In the genomic region with DNA sequence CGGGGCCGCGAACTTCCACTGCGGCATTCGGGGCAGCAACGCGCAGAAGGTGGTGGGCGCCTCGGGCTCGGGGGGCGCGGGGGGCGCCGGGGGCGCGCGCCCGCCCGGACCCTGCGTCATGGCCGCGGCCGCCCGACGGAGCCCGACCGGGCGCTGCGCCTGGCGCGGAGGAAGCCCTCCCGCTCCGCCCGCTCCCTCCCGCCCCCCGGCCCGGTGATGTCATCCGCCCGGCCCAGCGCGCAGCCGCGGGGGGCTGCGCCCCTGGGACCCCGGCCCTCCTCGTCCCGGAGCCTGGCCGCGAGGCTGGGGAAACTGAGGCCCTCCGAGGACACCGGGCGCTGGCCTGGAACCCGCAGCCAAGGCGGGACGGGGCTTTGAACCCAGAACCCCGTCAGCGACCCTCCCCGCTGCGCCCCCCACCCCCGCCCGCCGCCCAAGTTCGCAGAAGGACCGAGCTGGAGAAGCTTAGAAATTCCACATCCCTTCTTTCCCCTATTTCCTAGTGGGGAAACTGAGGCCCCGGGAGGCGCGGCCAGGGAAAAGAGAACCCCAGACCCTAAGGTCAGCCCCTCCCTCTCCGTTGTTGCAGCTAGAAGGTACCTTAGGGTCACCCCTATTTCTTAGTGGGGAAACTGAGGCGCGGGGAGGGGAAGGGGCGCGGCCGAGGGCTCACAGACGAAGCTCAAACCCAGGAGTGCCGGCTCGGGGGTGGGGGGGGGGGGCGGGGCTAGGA, we compare ENCODE assay signal across 8 cellular contexts. TPM values are rescaled to one million over a fixed set of nuclear protein-coding genes. Genes with fewer than 3 reads are reported as not detected.
DNase-seq lines count a peak whose midpoint lies in the region; ATAC-seq, FAIRE-seq and TF ChIP-seq lines count a peak whose summit lies in the region.

A gene with protein sequence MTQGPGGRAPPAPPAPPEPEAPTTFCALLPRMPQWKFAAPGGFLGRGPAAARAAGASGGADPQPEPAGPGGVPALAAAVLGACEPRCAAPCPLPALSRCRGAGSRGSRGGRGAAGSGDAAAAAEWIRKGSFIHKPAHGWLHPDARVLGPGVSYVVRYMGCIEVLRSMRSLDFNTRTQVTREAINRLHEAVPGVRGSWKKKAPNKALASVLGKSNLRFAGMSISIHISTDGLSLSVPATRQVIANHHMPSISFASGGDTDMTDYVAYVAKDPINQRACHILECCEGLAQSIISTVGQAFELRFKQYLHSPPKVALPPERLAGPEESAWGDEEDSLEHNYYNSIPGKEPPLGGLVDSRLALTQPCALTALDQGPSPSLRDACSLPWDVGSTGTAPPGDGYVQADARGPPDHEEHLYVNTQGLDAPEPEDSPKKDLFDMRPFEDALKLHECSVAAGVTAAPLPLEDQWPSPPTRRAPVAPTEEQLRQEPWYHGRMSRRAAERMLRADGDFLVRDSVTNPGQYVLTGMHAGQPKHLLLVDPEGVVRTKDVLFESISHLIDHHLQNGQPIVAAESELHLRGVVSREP (minus strand): TSS at position 157 of the 733 bp plus-strand sequence. CDS start 37 bp downstream, at position 120.

- POLR2A ChIA-PET in A549 (lab: Yijun Ruan, JAX): interaction anchor here (0.7 kb wide), 1 partner anchor 84 kb away, joined by 3 read pairs; no protein-coding TSS in a partner anchor

- no peaks in the 10 kb centered on the region for H3K36me3 ChIP-seq in effector memory CD4-positive, alpha-beta T cell (ENCODE audit: control insufficient read depth, insufficient read depth, low read length)
- no peaks in the 10 kb centered on the region for H3K36me3 ChIP-seq in mucosa of rectum (ENCODE audit: control insufficient read depth in 2 of 2, insufficient read depth in 2 of 2, low read length in 2 of 2)

- TF ChIP-seq EP300 in A549 (IDR thresholded peaks at IDR 0.05): no peak

- no peak for TF ChIP-seq CTCF in A549 (IDR thresholded peaks at IDR 0.05)
- no peak for TF ChIP-seq CTCF in LNCaP clone FGC (IDR thresholded peaks at IDR 0.05; ENCODE audit: control insufficient read depth, extremely low read depth, insufficient read depth)

- DNase-seq in A549 (ENCODE audit: low read depth in 1 of 2, low spot score in 1 of 2): no peak
- DNase-seq in LNCaP clone FGC (ENCODE audit: low read depth): no peak
- DNase-seq in effector memory CD4-positive, alpha-beta T cell: no peak
- no peak for DNase-seq in DMS114 treated with DMSO at 0.1 percent for 48 hours (lab: John Stamatoyannopoulos, UW; ENCODE audit: unreplicated experiment)
- no peak for DNase-seq in superior temporal gyrus (ENCODE audit: extremely low spot score)
- DNase-seq in activated gamma-delta T cell treated with Interleukin-2 at 50 U/mL for 16 hours: no peak

- peak within 1 kb of the TSS; percentile 74 for H3K4me2 ChIP-seq in A549

- H3K27me3 ChIP-seq in effector memory CD4-positive, alpha-beta T cell (replicated peaks; ENCODE audit: control insufficient read depth, insufficient read depth, low read length, poor library complexity, severe bottlenecking): peaks cover 27% of the 10 kb centered on the region
- H3K27me3 ChIP-seq in mucosa of rectum (ENCODE audit: control insufficient read depth in 2 of 2, insufficient read depth in 2 of 2, low read length in 2 of 2): peaks cover 0 to 5% of the 10 kb centered on the region in 2 donors

- 0% methylated on average over 1 of the region's 77 CpGs for WGBS in A549 (ENCODE audit: missing lambda C conversion rate)

- ATAC-seq in A549 (no peak), HG03439 (IDR thresholded peaks at IDR 0.05; ENCODE audit: unreplicated experiment) (no peak)

- TF ChIP-seq POLR2A in A549 (IDR thresholded peaks at IDR 0.05; ENCODE audit: low read length): no peak

- CTCF ChIA-PET in A549 (lab: Yijun Ruan, JAX): no interaction called here

- peak within 1 kb of the TSS; percentile 34 to 64 for H3K9ac ChIP-seq in mucosa of rectum (ENCODE audit: low read depth in 1 of 2, low read length in 2 of 2)

- H3K4me3 ChIP-seq in A549: peak within 1 kb of the TSS; percentile 62
- H3K4me3 ChIP-seq in LNCaP clone FGC (ENCODE audit: low read depth, low read length): peak within 1 kb of the TSS; percentile 67
- peak within 1 kb of the TSS; percentile 42 for H3K4me3 ChIP-seq in effector memory CD4-positive, alpha-beta T cell (ENCODE audit: insufficient read depth, low read depth, low read length, poor library complexity, severe bottlenecking)
- H3K4me3 ChIP-seq in mucosa of rectum (ENCODE audit: low read length in 2 of 2): peak within 1 kb of the TSS; percentile 56 to 64

- H3K27ac ChIP-seq in A549: peak within 1 kb of the TSS; percentile 75 to 93
- no peak within 1 kb of the TSS for H3K27ac ChIP-seq in effector memory CD4-positive, alpha-beta T cell (ENCODE audit: insufficient read depth, low read length, poor library complexity, severe bottlenecking)
- H3K27ac ChIP-seq in mucosa of rectum (ENCODE audit: low read depth in 2 of 2, low read length in 2 of 2): peak within 1 kb of the TSS; percentile 44 to 52

- no peak for TF ChIP-seq RAD21 in A549 (conservative IDR thresholded peaks at IDR 0.05 in 1 of 2, IDR thresholded peaks at IDR 0.05 in 1 of 2)

- FAIRE-seq in A549 (lab: Jason Lieb, UNC): no peak

- H3K9me3 ChIP-seq in A549: no peaks in the 10 kb centered on the region
- H3K9me3 ChIP-seq in effector memory CD4-positive, alpha-beta T cell (ENCODE audit: control insufficient read depth, low read length): no peaks in the 10 kb centered on the region
- no peaks in the 10 kb centered on the region for H3K9me3 ChIP-seq in mucosa of rectum (ENCODE audit: control insufficient read depth in 2 of 2, low read length in 2 of 2)

- H3K4me1 ChIP-seq in A549 (peaks cover 9% of the 10 kb centered on the region; the same call in 1 of the 3 replicates), mucosa of rectum (ENCODE audit: control insufficient read depth in 2 of 2, insufficient read depth in 2 of 2, low read length in 2 of 2) (no peaks in the 10 kb centered on the region)
- peaks cover 9% of the 10 kb centered on the region for H3K4me1 ChIP-seq in effector memory CD4-positive, alpha-beta T cell (ENCODE audit: control insufficient read depth, insufficient read depth, low read length, poor library complexity, severe bottlenecking)

TF ChIP-seq in A549, 52 proteins besides CTCF, POLR2A, EP300 and RAD21:
- TF ChIP-seq, protein P1, sequence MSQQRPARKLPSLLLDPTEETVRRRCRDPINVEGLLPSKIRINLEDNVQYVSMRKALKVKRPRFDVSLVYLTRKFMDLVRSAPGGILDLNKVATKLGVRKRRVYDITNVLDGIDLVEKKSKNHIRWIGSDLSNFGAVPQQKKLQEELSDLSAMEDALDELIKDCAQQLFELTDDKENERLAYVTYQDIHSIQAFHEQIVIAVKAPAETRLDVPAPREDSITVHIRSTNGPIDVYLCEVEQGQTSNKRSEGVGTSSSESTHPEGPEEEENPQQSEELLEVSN (IDR thresholded peaks at IDR 0.05; ENCODE audit: borderline replicate concordance, low read depth): no peak
- no peak for TF ChIP-seq CHD4 (IDR thresholded peaks at IDR 0.05; ENCODE audit: borderline replicate concordance)
- TF ChIP-seq SREBF2 (IDR thresholded peaks at IDR 0.05): no peak
- TF ChIP-seq TFCP2L1 (CRISPR knock-in tag; IDR thresholded peaks at IDR 0.05): no peak
- TF ChIP-seq SMC3 (IDR thresholded peaks at IDR 0.05): no peak
- TF ChIP-seq ZFP36 (IDR thresholded peaks at IDR 0.05; ENCODE audit: borderline replicate concordance, partially characterized antibody): no peak
- TF ChIP-seq HEYL (CRISPR knock-in tag; IDR thresholded peaks at IDR 0.05): no peak
- no peak for TF ChIP-seq MAZ (IDR thresholded peaks at IDR 0.05; ENCODE audit: borderline replicate concordance, low read depth, low read length)
- TF ChIP-seq ESRRA (IDR thresholded peaks at IDR 0.05; ENCODE audit: borderline replicate concordance, low read length): no peak
- TF ChIP-seq KDM5A (IDR thresholded peaks at IDR 0.05): no peak
- no peak for TF ChIP-seq PHF8 (IDR thresholded peaks at IDR 0.05; ENCODE audit: borderline replicate concordance, low read depth)
- no peak for TF ChIP-seq HOXA7 (CRISPR knock-in tag; IDR thresholded peaks at IDR 0.05)
- TF ChIP-seq, protein P2, sequence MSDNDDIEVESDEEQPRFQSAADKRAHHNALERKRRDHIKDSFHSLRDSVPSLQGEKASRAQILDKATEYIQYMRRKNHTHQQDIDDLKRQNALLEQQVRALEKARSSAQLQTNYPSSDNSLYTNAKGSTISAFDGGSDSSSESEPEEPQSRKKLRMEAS (IDR thresholded peaks at IDR 0.05): no peak
- TF ChIP-seq, protein P3, sequence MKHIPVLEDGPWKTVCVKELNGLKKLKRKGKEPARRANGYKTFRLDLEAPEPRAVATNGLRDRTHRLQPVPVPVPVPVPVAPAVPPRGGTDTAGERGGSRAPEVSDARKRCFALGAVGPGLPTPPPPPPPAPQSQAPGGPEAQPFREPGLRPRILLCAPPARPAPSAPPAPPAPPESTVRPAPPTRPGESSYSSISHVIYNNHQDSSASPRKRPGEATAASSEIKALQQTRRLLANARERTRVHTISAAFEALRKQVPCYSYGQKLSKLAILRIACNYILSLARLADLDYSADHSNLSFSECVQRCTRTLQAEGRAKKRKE (CRISPR knock-in tag; IDR thresholded peaks at IDR 0.05; ENCODE audit: low read depth): no peak
- TF ChIP-seq EHF (CRISPR knock-in tag; IDR thresholded peaks at IDR 0.05): no peak
- TF ChIP-seq ZC3H11A (IDR thresholded peaks at IDR 0.05): no peak

RNA-seq across cellular contexts. Expression of the gene that starts here (rescaled TPM):
- polyA plus RNA-seq in A549 (2011; rRNA removed) (0.36 and 0.87 TPM in 2 replicates), A549 (2017; fragmentation: RNase III; extraction: RNeasy Plus Mini Kit Qiagen cat#74134 plus additional on column Dnase treatment) (0.21 to 0.66 TPM (median 0.58 TPM) in 3 replicates)
- 0.26 TPM in 2 replicates for polyA plus RNA-seq in A549 (2012; cell fraction: cytosol; rRNA removed)
- polyA plus RNA-seq in A549 (2012; cell fraction: nucleus; rRNA removed): 2.0 and 2.4 TPM in 2 replicates
- polyA minus RNA-seq in A549 (2011; rRNA and poly(A)+ RNA removed): 0.44 and 0.70 TPM in 2 replicates
